28 cellular contexts compared by ENCODE assay signal in genomic region chr7:119102294-119102693, GRCh38.
"Had no signal": no experiment of that assay in that cellular context is flagged by ENCODE, and none has a peak within 500 bp of the region (broad histone marks: within the 10 kb centered on the region; RNA-seq: fewer than 3 reads in every experiment).

No MANE protein-coding gene starts in this region.

- FAIRE-seq: kidney had no signal

- H3K4me1 Mint-ChIP-seq: immature natural killer cell; naive B cell; natural killer cell; stimulated activated effector memory CD8-positive, alpha-beta T cell treated with anti-CD3 and anti-CD28 coated beads, Interleukin-12 subunit alpha, Interleukin-12 subunit beta, amount 100 ng/mL, for 72 hours had no signal

- H3K9me3 ChIP-seq: left lung, lower lobe of right lung, ovary, right atrium auricular region, suprapubic skin, thoracic aorta, tibial artery, uterus had no signal

- H3K27ac Mint-ChIP-seq: immature natural killer cell; naive B cell; natural killer cell; nephron progenitor cell; progenitor cell of endocrine pancreas; stimulated activated effector memory CD8-positive, alpha-beta T cell treated with anti-CD3 and anti-CD28 coated beads, Interleukin-12 subunit alpha, Interleukin-12 subunit beta, amount 100 ng/mL, for 72 hours; stimulated activated naive CD8-positive, alpha-beta T cell treated with anti-CD3 and anti-CD28 coated beads, Interleukin-15, Interleukin-2, amounts not matched to agents 100 ng/mL and 50 ng/mL, for 24 hours; type B pancreatic cell had no signal

- H3K36me3 Mint-ChIP-seq: immature natural killer cell; naive B cell; stimulated activated effector memory CD8-positive, alpha-beta T cell treated with anti-CD3 and anti-CD28 coated beads, Interleukin-12 subunit alpha, Interleukin-12 subunit beta, amount 100 ng/mL, for 72 hours; type B pancreatic cell had no signal

- H3K27ac ChIP-seq: left lung, lower lobe of right lung, ovary, right atrium auricular region, skin epidermis, suprapubic skin, thoracic aorta, tibial artery, uterus had no signal

- DNase-seq: hypothalamus; immature natural killer cell; kidney; left colon; left lung; lower lobe of right lung; mammary epithelial cell; mesenchymal stem cell; naive B cell; natural killer cell; nephron progenitor cell; ovary; stimulated activated CD4-positive, alpha-beta T cell treated with anti-CD3 and anti-CD28 coated beads, Interleukin-12 subunit alpha, Interleukin-12 subunit beta, amount 100 ng/mL, for 4 hours; stimulated activated CD4-positive, alpha-beta T cell treated with anti-CD3 and anti-CD28 coated beads, Interleukin-15, amount 100 ng/mL, for 24 hours; stimulated activated CD4-positive, alpha-beta T cell treated with anti-CD3 and anti-CD28 coated beads, Interleukin-2, amount 100 ng/mL, for 24 hours; stimulated activated CD4-positive, alpha-beta T cell treated with anti-CD3 and anti-CD28 coated beads, Interleukin-4, amount 100 ng/mL, for 24 hours; stimulated activated naive CD4-positive, alpha-beta T cell; tibial artery; uterus had no signal

- H3K4me1 ChIP-seq: left lung, lower lobe of right lung, right atrium auricular region, suprapubic skin, tibial artery, uterus had no signal

- H3K27me3 Mint-ChIP-seq: naive B cell; progenitor cell of endocrine pancreas; stimulated activated naive CD8-positive, alpha-beta T cell treated with anti-CD3 and anti-CD28 coated beads, Interleukin-15, Interleukin-2, amounts not matched to agents 100 ng/mL and 50 ng/mL, for 24 hours; type B pancreatic cell had no signal

- H3K9me3 Mint-ChIP-seq: nephron progenitor cell; stimulated activated naive CD8-positive, alpha-beta T cell treated with anti-CD3 and anti-CD28 coated beads, Interleukin-15, Interleukin-2, amounts not matched to agents 100 ng/mL and 50 ng/mL, for 24 hours; type B pancreatic cell had no signal

- H3K36me3 ChIP-seq: left lung, lower lobe of right lung, ovary, right atrium auricular region, suprapubic skin, thoracic aorta, tibial artery, uterus had no signal

- H3K4me3 ChIP-seq: left lung, lower lobe of right lung, ovary, right atrium auricular region, skin epidermis, suprapubic skin, thoracic aorta, tibial artery, uterus had no signal

- ATAC-seq: left colon; left lung; lower lobe of right lung; natural killer cell; sciatic nerve; stimulated activated effector memory CD8-positive, alpha-beta T cell treated with anti-CD3 and anti-CD28 coated beads, Interleukin-12 subunit alpha, Interleukin-12 subunit beta, amount 100 ng/mL, for 72 hours had no signal

- H3K4me3 Mint-ChIP-seq: immature natural killer cell; naive B cell; natural killer cell; nephron progenitor cell; stimulated activated effector memory CD8-positive, alpha-beta T cell treated with anti-CD3 and anti-CD28 coated beads, Interleukin-12 subunit alpha, Interleukin-12 subunit beta, amount 100 ng/mL, for 72 hours; stimulated activated naive CD8-positive, alpha-beta T cell treated with anti-CD3 and anti-CD28 coated beads, Interleukin-15, Interleukin-2, amounts not matched to agents 100 ng/mL and 50 ng/mL, for 24 hours; type B pancreatic cell had no signal

- H3K27me3 ChIP-seq: left lung, ovary, right atrium auricular region, suprapubic skin, tibial artery, uterus had no signal
